Comparison of ENCODE assay signal across 14 cellular contexts in the genomic region with DNA sequence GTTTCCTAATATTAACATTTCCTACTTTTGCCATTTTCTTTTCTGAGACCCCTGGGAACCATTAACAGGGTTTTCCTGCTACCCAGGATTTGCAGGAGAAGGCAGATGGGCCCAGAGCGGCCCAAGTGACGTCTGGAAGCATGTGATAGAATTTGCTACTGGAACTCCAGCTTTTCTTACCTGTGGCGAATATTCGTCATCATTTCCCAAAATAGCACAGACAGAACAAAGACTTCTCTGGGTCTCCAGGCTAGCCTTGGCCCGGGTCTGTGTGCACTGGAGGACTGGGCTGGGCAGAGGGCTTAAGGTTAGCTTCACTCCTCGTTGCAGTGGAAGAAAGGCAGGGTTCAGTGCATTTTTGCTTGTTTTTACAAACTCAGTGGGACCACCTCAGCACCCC.
"Had no signal": no experiment of that assay in that cellular context is flagged by ENCODE, and none has a peak within 500 bp of the region (broad histone marks: within the 10 kb centered on the region; RNA-seq: fewer than 3 reads in every experiment).

No MANE protein-coding gene starts in this region.

- H3K4me3 ChIP-seq: mucosa of descending colon had no signal

- ATAC-seq: activated CD8-positive, alpha-beta T cell treated with anti-CD3 and anti-CD28 coated beads for 36 hours; activated T-cell treated with anti-CD3 and anti-CD28 coated beads, Interleukin-2, amount 50 U/mL, for 4 hours; effector memory CD8-positive, alpha-beta T cell; left lobe of liver; mucosa of descending colon; naive thymus-derived CD8-positive, alpha-beta T cell; WTC11 had no signal

- DNase-seq: activated CD4-positive, alpha-beta T cell treated with anti-CD3 and anti-CD28 coated beads for 4 hours; activated CD8-positive, alpha-beta T cell treated with anti-CD3 and anti-CD28 coated beads for 36 hours; activated effector memory CD4-positive, alpha-beta T cell treated with anti-CD3 and anti-CD28 coated beads, Interleukin-2, amount 50 U/mL, for 16 hours; activated T-cell treated with anti-CD3 and anti-CD28 coated beads, Interleukin-2, amount 50 U/mL, for 4 hours; cerebellar nuclear complex; effector memory CD8-positive, alpha-beta T cell; head of caudate nucleus; mucosa of descending colon; naive thymus-derived CD8-positive, alpha-beta T cell; occipital lobe; stimulated activated CD4-positive, alpha-beta T cell treated with anti-CD3 and anti-CD28 coated beads, Interleukin-1b, Interleukin-23, amount 100 ng/mL, for 48 hours; SW 1271 had no signal

- H3K9me3 ChIP-seq: mucosa of descending colon had no signal
